14 cellular contexts compared by ENCODE assay signal in the genomic region with DNA sequence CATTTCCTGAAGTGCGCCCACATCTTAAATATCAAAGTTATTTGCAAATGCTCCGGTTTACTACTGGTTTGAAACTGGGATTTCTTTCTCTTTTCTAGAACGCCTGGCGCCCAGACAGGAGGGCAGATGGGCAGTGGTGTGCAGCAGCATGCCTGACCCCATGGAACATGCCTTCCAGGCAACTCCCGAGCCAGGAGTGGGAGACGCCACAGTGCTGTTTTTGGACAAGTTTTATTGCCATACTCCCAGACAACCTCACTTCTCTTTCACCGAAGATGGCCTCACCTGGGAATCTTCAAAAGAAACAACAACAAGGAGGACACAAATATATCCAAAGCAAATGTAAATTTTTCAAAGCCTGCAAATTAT. TPM values are rescaled to one million over a fixed set of nuclear protein-coding genes. Genes with fewer than 3 reads are reported as not detected.
DNase-seq lines count a peak whose midpoint lies in the region; ATAC-seq and TF ChIP-seq lines count a peak whose summit lies in the region.
"Had no signal": no experiment of that assay in that cellular context is flagged by ENCODE, and none has a peak within 500 bp of the region (broad histone marks: within the 10 kb centered on the region; RNA-seq: fewer than 3 reads in every experiment).

No MANE protein-coding gene starts in this region.

- DNase-seq in CD4-positive, alpha-beta T cell, result no peak
- peak; percentile 23 for DNase-seq in endodermal cell
- DNase-seq in nephron progenitor cell, result no peak
- DNase-seq in NCI-H2081 treated with DMSO at 0.1 percent for 48 hours (lab: John Stamatoyannopoulos, UW), result no peak
- no peak for DNase-seq in superior temporal gyrus (ENCODE audit: extremely low spot score)
- DNase-seq: Calu3; CD4-positive, CD25-positive, alpha-beta regulatory T cell; NCI-H1105; NCI-H748 treated with DMSO at 0.1 percent for 48 hours; NK-92 treated with Interleukin-12 subunit alpha and Interleukin-12 subunit beta, amount 100 ng/mL, for 24 hours; Peyer's patch had no signal

- H3K27ac ChIP-seq in BLaER1 (no peak overlapping the region), endodermal cell (ENCODE audit: low read depth, low read length) (no peak overlapping the region)
- H3K27ac ChIP-seq in CD4-positive, alpha-beta T cell (ENCODE audit: low read depth, low read length), result no peak overlapping the region
- H3K27ac ChIP-seq: Peyer's patch had no signal

- CTCF ChIA-PET in CD4-positive, alpha-beta T cell (lab: Charles Lee), result interaction anchor here (0.5 to 1.1 kb wide), 2 partner anchors 11 to 129 kb away, joined by 3 to 4 read pairs; no protein-coding TSS in a partner anchor

- H3K4me3 Mint-ChIP-seq in CD4-positive, alpha-beta T cell, result no peak overlapping the region
- H3K4me3 Mint-ChIP-seq in endodermal cell, result no peak overlapping the region
- no peak overlapping the region for H3K4me3 Mint-ChIP-seq in nephron progenitor cell
- H3K4me3 Mint-ChIP-seq: CD4-positive, CD25-positive, alpha-beta regulatory T cell had no signal

- H3K36me3 ChIP-seq in BLaER1 (peaks cover 75% of the 10 kb centered on the region), endodermal cell (ENCODE audit: control insufficient read depth, insufficient read depth, low read length) (peaks cover 67% of the 10 kb centered on the region)

- no peaks in the 10 kb centered on the region for H3K27me3 ChIP-seq in BLaER1
- no peaks in the 10 kb centered on the region for H3K27me3 ChIP-seq in CD4-positive, alpha-beta T cell (ENCODE audit: control insufficient read depth, insufficient read depth, low read length)
- no peaks in the 10 kb centered on the region for H3K27me3 ChIP-seq in endodermal cell (ENCODE audit: control insufficient read depth, insufficient read depth, low read length, poor library complexity, severe bottlenecking)
- H3K27me3 ChIP-seq: Peyer's patch had no signal

- intact Hi-C loops in CD4-positive, alpha-beta T cell (cut with DNase I, micrococcal nuclease), result no loop called here

- H3K4me1 ChIP-seq in BLaER1 (peaks cover 31% of the 10 kb centered on the region), endodermal cell (ENCODE audit: control insufficient read depth, insufficient read depth, low read length) (peaks cover 6% of the 10 kb centered on the region)

- H3K9ac ChIP-seq in BLaER1 (no peak overlapping the region; the same call in 1 of the 2 replicates), endodermal cell (ENCODE audit: extremely low read depth, low read length, poor library complexity, severe bottlenecking) (no peak overlapping the region)

- H3K4me2 ChIP-seq in BLaER1, result peak overlapping the region; percentile 52

- peak overlapping the region; percentile 47 for H3K27ac Mint-ChIP-seq in CD4-positive, alpha-beta T cell
- H3K27ac Mint-ChIP-seq in endodermal cell (no peak overlapping the region), nephron progenitor cell (peak overlapping the region; percentile 95)

- ATAC-seq in CD4-positive, alpha-beta T cell (ENCODE audit: poor library complexity), result no peak
- no peak for ATAC-seq in GM19395 (IDR thresholded peaks at IDR 0.05; ENCODE audit: unreplicated experiment)
- ATAC-seq: K562 had no signal

- H3K36me3 Mint-ChIP-seq in CD4-positive, alpha-beta T cell (ENCODE audit: low read depth), result peaks cover 73% of the 10 kb centered on the region
- H3K36me3 Mint-ChIP-seq in endodermal cell (ENCODE audit: low read depth), result peaks cover 55% of the 10 kb centered on the region
- peaks cover 57% of the 10 kb centered on the region for H3K36me3 Mint-ChIP-seq in nephron progenitor cell (ENCODE audit: low read depth)

- TF ChIP-seq CTCF in CD4-positive, alpha-beta T cell (IDR thresholded peaks at IDR 0.05), result no peak
- no peak for TF ChIP-seq CTCF in endodermal cell (conservative IDR thresholded peaks at IDR 0.05)
- no peak for TF ChIP-seq CTCF in nephron progenitor cell (IDR thresholded peaks at IDR 0.05)

- H3K9me3 Mint-ChIP-seq in CD4-positive, alpha-beta T cell, result no peaks in the 10 kb centered on the region
- H3K9me3 Mint-ChIP-seq in endodermal cell (no peaks in the 10 kb centered on the region), nephron progenitor cell (peaks cover 5% of the 10 kb centered on the region)
- H3K9me3 Mint-ChIP-seq: CD4-positive, CD25-positive, alpha-beta regulatory T cell had no signal

- peaks cover 85% of the 10 kb centered on the region for H4K20me1 ChIP-seq in BLaER1

- 94 to 97% methylated on average over 6 to 7 of the region's 7 CpGs for whole genome bisulfite sequencing in endodermal cell (ENCODE audit: insufficient coverage in 1 of 2, insufficient read length in 1 of 2), 2 experiments

- POLR2A ChIA-PET in CD4-positive, alpha-beta T cell (lab: Charles Lee), result no interaction called here

- H3K4me3 ChIP-seq in BLaER1 (no peak overlapping the region), endodermal cell (ENCODE audit: low read length) (no peak overlapping the region)
- H3K4me3 ChIP-seq: K562, Peyer's patch had no signal

- H3K4me1 Mint-ChIP-seq in CD4-positive, alpha-beta T cell (ENCODE audit: low read depth), result peaks cover 41% of the 10 kb centered on the region
- no peaks in the 10 kb centered on the region for H3K4me1 Mint-ChIP-seq in endodermal cell
- H3K4me1 Mint-ChIP-seq in nephron progenitor cell, result peaks cover 32% of the 10 kb centered on the region

- H3K9me3 ChIP-seq in BLaER1, result 0 out of 2 replicates have a peak, but pooled peaks cover 3% of the 10 kb centered on the region
- H3K9me3 ChIP-seq in CD4-positive, alpha-beta T cell (ENCODE audit: control insufficient read depth, low read length), result no peaks in the 10 kb centered on the region
- no peaks in the 10 kb centered on the region for H3K9me3 ChIP-seq in endodermal cell (ENCODE audit: control insufficient read depth, low read length)
- H3K9me3 ChIP-seq: Peyer's patch had no signal

- no peaks in the 10 kb centered on the region for H3K27me3 Mint-ChIP-seq in CD4-positive, alpha-beta T cell
- H3K27me3 Mint-ChIP-seq in endodermal cell (ENCODE audit: insufficient read depth) (no peaks in the 10 kb centered on the region), nephron progenitor cell (ENCODE audit: low read depth, poor library complexity) (no peaks in the 10 kb centered on the region)
- H3K27me3 Mint-ChIP-seq: CD4-positive, CD25-positive, alpha-beta regulatory T cell had no signal

RNA-seq across cellular contexts. Expression of a gene that starts 21.5 kb away (rescaled TPM):
- total RNA-seq in CD4-positive, alpha-beta T cell, result 10 to 100 TPM; 89.9 to 96.8 TPM
- 10 to 100 TPM; 84.0 to 84.8 TPM for total RNA-seq in endodermal cell
- 75.0 TPM for polyA plus RNA-seq in endodermal cell (2013, experiment 1 of 2)
- polyA plus RNA-seq in endodermal cell (2013, experiment 2 of 2), result 63.5 TPM

RNA-seq across cellular contexts. Expression of a gene that starts 37.7 kb away (rescaled TPM):
- 10 to 100 TPM; 82.8 to 91.2 TPM for total RNA-seq in CD4-positive, alpha-beta T cell
- 10 to 100 TPM; 79.5 to 96.4 TPM for total RNA-seq in endodermal cell
- polyA plus RNA-seq in endodermal cell (2013, experiment 1 of 2), result 123 TPM
- 111 TPM for polyA plus RNA-seq in endodermal cell (2013, experiment 2 of 2)
